In the genomic region with DNA sequence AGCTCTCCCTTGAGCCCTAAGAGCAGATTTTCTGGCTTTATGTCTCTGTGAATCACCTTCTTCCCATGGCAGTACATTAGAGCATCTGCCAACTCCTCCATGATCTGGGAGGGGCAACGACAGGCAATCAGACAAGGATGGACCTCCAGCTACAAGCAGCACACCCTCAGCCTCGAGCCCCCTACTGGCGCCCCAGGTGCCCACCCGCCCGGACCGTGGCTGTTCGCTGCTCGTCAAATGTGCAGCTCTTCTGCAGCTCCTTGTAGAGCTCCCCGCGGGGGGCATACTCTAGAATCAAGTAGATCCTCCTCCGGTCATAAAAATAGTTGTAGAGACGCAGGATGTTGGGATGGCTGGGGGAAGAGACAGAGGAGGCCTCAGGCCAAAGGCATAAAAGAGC, we compare ENCODE assay signal across 17 cellular contexts. TPM values are rescaled to one million over a fixed set of nuclear protein-coding genes. Genes with fewer than 3 reads are reported as not detected.
DNase-seq lines count a peak whose midpoint lies in the region; ATAC-seq, FAIRE-seq and TF ChIP-seq lines count a peak whose summit lies in the region.
"Had no signal": no experiment of that assay in that cellular context is flagged by ENCODE, and none has a peak within 500 bp of the region (broad histone marks: within the 10 kb centered on the region; RNA-seq: fewer than 3 reads in every experiment).

No MANE protein-coding gene starts in this region.

- intact Hi-C loops in Right ventricle myocardium superior (cut with DNase I) = no loop called here
- intact Hi-C loops in left ventricle myocardium superior (cut with micrococcal nuclease) = no loop called here
- intact Hi-C loops in kidney (cut with DNase I) = no loop called here

- no peak overlapping the region for H3K4me3 ChIP-seq in kidney (ENCODE audit: low read length in 2 of 2)

- FAIRE-seq in kidney (lab: Jason Lieb, UNC) = no peak

- POLR2A ChIA-PET in RWPE1 (lab: Yijun Ruan, JAX; ENCODE audit: low non-redundant PET) = no interaction called here

- H3K27ac ChIP-seq in RWPE1 = peak overlapping the region; percentile 58
- no peak overlapping the region for H3K27ac ChIP-seq in kidney (ENCODE audit: low read depth in 2 of 2, low read length in 2 of 2)
- H3K27ac ChIP-seq: HL-60 had no signal

- ATAC-seq in Right ventricle myocardium superior (ENCODE audit: poor library complexity) (no peak), left ventricle myocardium superior (no peak), HG03442 (IDR thresholded peaks at IDR 0.05; ENCODE audit: unreplicated experiment) (no peak)

- no peaks in the 10 kb centered on the region for H3K9me3 ChIP-seq in kidney (ENCODE audit: control insufficient read depth in 1 of 2, low read length in 2 of 2)

- CTCF ChIA-PET in RWPE1 (lab: Yijun Ruan, JAX) = no interaction called here

- TF ChIP-seq CTCF in RWPE1 (conservative IDR thresholded peaks at IDR 0.05; ENCODE audit: low read depth) (no peak), kidney (IDR thresholded peaks at IDR 0.05; ENCODE audit: borderline replicate concordance, extremely low read depth, insufficient read depth) (no peak)

- H3K36me3 ChIP-seq in kidney (ENCODE audit: control insufficient read depth in 1 of 2, insufficient read depth in 2 of 2, low read length in 2 of 2) = no peaks in the 10 kb centered on the region

- H3K9ac ChIP-seq in kidney (ENCODE audit: low read length in 2 of 2) = no peak overlapping the region

- peak; percentile 18 for DNase-seq in Right ventricle myocardium superior
- no peak for DNase-seq in left ventricle myocardium superior
- DNase-seq in RWPE1 (ENCODE audit: low spot score) = no peak
- DNase-seq in kidney = peak; percentile 29
- DNase-seq in hepatic stellate cell (ENCODE audit: low spot score) = no peak
- no peak for DNase-seq in activated CD4-positive, alpha-beta T cell treated with anti-CD3 and anti-CD28 coated beads, Interleukin-2, amount 50 U/mL, for 4 hours
- DNase-seq: DMS 273 treated with DMSO at 0.1 percent for 48 hours, DND-41, H7, NCI-H1048, NCI-H1436 treated with DMSO at 0.1 percent for 48 hours, NCI-H2029, NCI-H345, NCI-H524 treated with DMSO at 0.1 percent for 48 hours, RPMI8226 had no signal

- H3K4me1 ChIP-seq in kidney (ENCODE audit: control insufficient read depth in 1 of 2, insufficient read depth in 1 of 2, low read depth in 1 of 2, low read length in 2 of 2) = peaks cover 0 to 9% of the 10 kb centered on the region in 2 donors

RNA-seq across cellular contexts. Expression of a gene that starts 3.8 kb away (rescaled TPM):
- total RNA-seq in Right ventricle myocardium superior (0.56 TPM), left ventricle myocardium superior (0.47 TPM), kidney (2.8 TPM)
- 0.43 TPM for polyA plus RNA-seq in kidney (ENCODE audit: insufficient read depth, low read depth, low replicate concordance)

RNA-seq across cellular contexts. Expression of a gene that starts 16.6 kb away (rescaled TPM):
- total RNA-seq in Right ventricle myocardium superior = 8.5 TPM
- 9.4 TPM for total RNA-seq in left ventricle myocardium superior
- 8.6 TPM for total RNA-seq in kidney
- 15.4 TPM for polyA plus RNA-seq in kidney (ENCODE audit: insufficient read depth, low read depth, low replicate concordance)

RNA-seq across cellular contexts. Expression of a gene that starts 30.4 kb away (rescaled TPM):
- total RNA-seq in Right ventricle myocardium superior = 7.1 TPM
- total RNA-seq in left ventricle myocardium superior = 5.2 TPM
- total RNA-seq in kidney = 23.4 TPM
- 24.6 TPM for polyA plus RNA-seq in kidney (ENCODE audit: insufficient read depth, low read depth, low replicate concordance)

RNA-seq across cellular contexts. Expression of a gene that starts 41.3 kb away (rescaled TPM):
- total RNA-seq in Right ventricle myocardium superior = 13.0 TPM
- total RNA-seq in left ventricle myocardium superior = 16.2 TPM
- total RNA-seq in kidney = 57.2 TPM
- polyA plus RNA-seq in kidney (ENCODE audit: insufficient read depth, low read depth, low replicate concordance) = 12.2 TPM

RNA-seq across cellular contexts. Expression of a gene that starts 42.6 kb away (rescaled TPM):
- total RNA-seq in Right ventricle myocardium superior (10.0 TPM), left ventricle myocardium superior (12.1 TPM), kidney (49.5 TPM)
- 7.6 TPM for polyA plus RNA-seq in kidney (ENCODE audit: insufficient read depth, low read depth, low replicate concordance)

Comparison
In these comparisons a context has a peak if more than half of its experiments do, and no peak if none do; other contexts are left out.
1. DNase-seq: peak in Right ventricle myocardium superior (single experiment) and kidney (single experiment); none in left ventricle myocardium superior (single experiment), RWPE1 (single experiment), hepatic stellate cell (single experiment) and activated CD4-positive, alpha-beta T cell treated with anti-CD3 and anti-CD28 coated beads, Interleukin-2, amount 50 U/mL, for 4 hours (0 of 2).